1 cellular context compared by ENCODE assay signal in the genomic region with DNA sequence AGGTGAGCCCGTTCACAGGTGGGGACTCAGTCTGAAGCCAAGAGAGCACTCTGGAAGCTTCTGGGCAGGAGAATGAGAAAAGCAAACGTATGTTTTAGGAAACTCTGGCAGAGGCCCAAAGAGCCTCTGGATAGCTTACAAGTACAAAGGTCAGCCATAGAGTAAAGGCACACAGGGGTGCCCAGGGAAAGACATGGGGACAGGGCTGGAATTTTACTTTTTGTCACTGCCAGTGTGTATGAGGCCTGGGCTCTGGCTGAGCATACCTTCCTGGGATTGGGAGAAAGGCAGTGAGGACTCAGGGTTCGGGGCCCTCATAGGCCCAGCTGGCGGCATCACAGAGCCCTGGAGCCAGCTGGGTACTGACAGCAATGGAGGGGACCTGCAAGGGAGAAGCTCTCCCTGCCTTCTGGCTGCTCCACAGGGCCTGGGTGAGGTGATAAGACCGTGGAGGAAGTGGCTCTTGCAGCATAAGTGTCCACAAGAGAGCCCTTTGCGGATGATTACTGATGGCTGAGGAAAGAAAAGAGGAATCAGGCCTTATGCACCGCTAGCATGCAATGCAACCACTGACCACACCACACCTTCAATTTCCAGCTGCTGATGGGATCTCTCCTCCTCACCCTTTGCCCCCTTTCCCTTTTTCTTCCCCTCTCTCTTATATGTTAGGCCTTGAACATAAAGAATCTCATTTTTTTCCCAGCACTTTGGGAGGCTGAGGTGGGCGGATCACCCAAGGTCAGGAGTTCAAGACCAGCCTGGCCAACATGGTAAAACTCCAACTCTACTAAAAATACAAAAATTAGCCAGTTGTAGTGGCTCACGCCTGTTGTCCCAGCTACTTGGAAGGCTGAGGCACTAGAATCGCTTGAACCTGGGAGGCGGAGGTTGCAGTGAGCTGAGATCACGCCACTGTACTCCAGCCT.
TF ChIP-seq lines count a peak whose summit lies in the region.

No MANE protein-coding gene starts in this region.

TF ChIP-seq in IMR-90, 13 proteins besides CTCF, POLR2A, EP300 and RAD21:
- TF ChIP-seq CEBPB (IDR thresholded peaks at IDR 0.05; ENCODE audit: low read depth, low read length): no peak
- TF ChIP-seq, protein P1, sequence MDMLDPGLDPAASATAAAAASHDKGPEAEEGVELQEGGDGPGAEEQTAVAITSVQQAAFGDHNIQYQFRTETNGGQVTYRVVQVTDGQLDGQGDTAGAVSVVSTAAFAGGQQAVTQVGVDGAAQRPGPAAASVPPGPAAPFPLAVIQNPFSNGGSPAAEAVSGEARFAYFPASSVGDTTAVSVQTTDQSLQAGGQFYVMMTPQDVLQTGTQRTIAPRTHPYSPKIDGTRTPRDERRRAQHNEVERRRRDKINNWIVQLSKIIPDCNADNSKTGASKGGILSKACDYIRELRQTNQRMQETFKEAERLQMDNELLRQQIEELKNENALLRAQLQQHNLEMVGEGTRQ (IDR thresholded peaks at IDR 0.05; ENCODE audit: low read depth, low read length): no peak
- TF ChIP-seq RCOR1 (IDR thresholded peaks at IDR 0.05; ENCODE audit: insufficient replicate concordance, low read length): no peak
- TF ChIP-seq MAZ (IDR thresholded peaks at IDR 0.05; ENCODE audit: borderline replicate concordance, low read depth, low read length): no peak
- no peak for TF ChIP-seq BHLHE40 (IDR thresholded peaks at IDR 0.05; ENCODE audit: low read depth, low read length)
- no peak for TF ChIP-seq MAFK (IDR thresholded peaks at IDR 0.05; ENCODE audit: low read depth, low read length)
- no peak for TF ChIP-seq FOS (IDR thresholded peaks at IDR 0.05; ENCODE audit: low read depth, low read length)
- no peak for TF ChIP-seq SMC3 (IDR thresholded peaks at IDR 0.05; ENCODE audit: low read depth, low read length)
- no peak for TF ChIP-seq MXI1 (IDR thresholded peaks at IDR 0.05; ENCODE audit: borderline replicate concordance, low read depth, low read length)
- TF ChIP-seq RFX5 (IDR thresholded peaks at IDR 0.05; ENCODE audit: low read depth, low read length): no peak
- no peak for TF ChIP-seq CHD1 (IDR thresholded peaks at IDR 0.05; ENCODE audit: low read depth, low read length)
- TF ChIP-seq, protein P2, sequence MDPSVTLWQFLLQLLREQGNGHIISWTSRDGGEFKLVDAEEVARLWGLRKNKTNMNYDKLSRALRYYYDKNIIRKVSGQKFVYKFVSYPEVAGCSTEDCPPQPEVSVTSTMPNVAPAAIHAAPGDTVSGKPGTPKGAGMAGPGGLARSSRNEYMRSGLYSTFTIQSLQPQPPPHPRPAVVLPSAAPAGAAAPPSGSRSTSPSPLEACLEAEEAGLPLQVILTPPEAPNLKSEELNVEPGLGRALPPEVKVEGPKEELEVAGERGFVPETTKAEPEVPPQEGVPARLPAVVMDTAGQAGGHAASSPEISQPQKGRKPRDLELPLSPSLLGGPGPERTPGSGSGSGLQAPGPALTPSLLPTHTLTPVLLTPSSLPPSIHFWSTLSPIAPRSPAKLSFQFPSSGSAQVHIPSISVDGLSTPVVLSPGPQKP (IDR thresholded peaks at IDR 0.05; ENCODE audit: borderline replicate concordance, low read depth, low read length): no peak
